In the genomic region with DNA sequence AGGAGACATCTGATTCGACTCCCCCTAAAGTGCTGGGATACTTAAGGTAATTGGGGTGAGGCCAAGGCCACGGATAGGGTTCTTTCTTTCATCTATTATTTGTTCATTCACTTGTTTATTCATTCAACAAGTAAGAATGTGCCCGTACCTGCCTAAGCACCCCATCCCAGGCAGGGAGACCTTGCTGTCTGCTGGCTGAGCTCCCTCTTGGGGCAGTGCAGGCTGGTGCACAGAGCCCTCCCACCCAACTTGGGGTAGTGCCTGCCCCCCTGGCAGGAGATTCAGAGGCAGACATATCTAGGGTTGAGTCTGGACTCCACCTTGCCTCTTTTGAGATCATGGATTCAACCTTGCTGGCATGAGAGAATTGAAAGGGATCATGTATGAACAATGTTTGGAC, we compare ENCODE assay signal across 17 cellular contexts.
A peak's percentile ranks its signal among the peaks of the same experiment; 100 is the strongest.
DNase-seq lines count a peak whose midpoint lies in the region; ATAC-seq and TF ChIP-seq lines count a peak whose summit lies in the region.
"Had no signal": no experiment of that assay in that cellular context is flagged by ENCODE, and none has a peak within 500 bp of the region (broad histone marks: within the 10 kb centered on the region; RNA-seq: fewer than 3 reads in every experiment).

No MANE protein-coding gene starts in this region.

- H3K4me3 Mint-ChIP-seq in GM23338 (no peak overlapping the region), endodermal cell (no peak overlapping the region)
- H3K4me3 Mint-ChIP-seq: CD14-positive monocyte; CD4-positive, alpha-beta memory T cell had no signal

- peaks cover 28% of the 10 kb centered on the region for H3K4me1 Mint-ChIP-seq in GM23338
- H3K4me1 Mint-ChIP-seq in endodermal cell = peaks cover 8% of the 10 kb centered on the region
- H3K4me1 Mint-ChIP-seq: CD4-positive, alpha-beta memory T cell had no signal

- no peak overlapping the region for H2AK5ac ChIP-seq in trophoblast cell (ENCODE audit: low read length)

- 63 to 83% methylated on average over 1 to 3 of the region's 3 CpGs for WGBS in endodermal cell (ENCODE audit: insufficient coverage in 1 of 2, insufficient read length in 1 of 2), 2 experiments
- no CpG with 5 or more reads among the region's 3 CpGs for WGBS in trophoblast cell (ENCODE audit: extremely low coverage, insufficient coverage, insufficient read length)

- H2AFZ ChIP-seq in GM23338 (no peak overlapping the region), Karpas-422 (ENCODE audit: low read length) (no peak overlapping the region), trophoblast cell (ENCODE audit: insufficient read depth, low read length, poor library complexity) (no peak overlapping the region)

- ATAC-seq in GM23338 = peak; percentile 89

- H3K4me2 ChIP-seq in GM23338 = no peak overlapping the region
- H3K4me2 ChIP-seq in Karpas-422 (ENCODE audit: low read depth, low read length, poor library complexity, severe bottlenecking) = no peak overlapping the region
- H3K4me2 ChIP-seq in trophoblast cell (ENCODE audit: low read length) = no peak overlapping the region
- H3K4me2 ChIP-seq: BLaER1 had no signal

- DNase-seq in GM23338 (ENCODE audit: low spot score) (peak; percentile 29), Karpas-422 (peak; percentile 37), endodermal cell (peak; percentile 54), iPS-NIHi7 (ENCODE audit: extremely low spot score) (peak; percentile 42), SHP77 treated with DMSO at 0.1 percent for 48 hours (lab: John Stamatoyannopoulos, UW) (no peak), trophoblast cell (no peak), NCI-H1105 (lab: John Stamatoyannopoulos, UW) (no peak), A172 (ENCODE audit: low spot score) (no peak)
- DNase-seq: CD4-positive, alpha-beta memory T cell; DMS153; DMS79; GDM1; GOT3; HCEC 1CT had no signal

- H4K91ac ChIP-seq in trophoblast cell (ENCODE audit: low read depth, low read length) = no peak overlapping the region

- H3K9ac ChIP-seq in Karpas-422 (ENCODE audit: low read length) = no peak overlapping the region
- no peak overlapping the region for H3K9ac ChIP-seq in endodermal cell (ENCODE audit: extremely low read depth, low read length, poor library complexity, severe bottlenecking)
- no peak overlapping the region for H3K9ac ChIP-seq in trophoblast cell (ENCODE audit: low read length)
- H3K9ac ChIP-seq: BLaER1 had no signal

- H3K79me2 ChIP-seq in GM23338 (replicated peaks; ENCODE audit: insufficient read depth) = no peaks in the 10 kb centered on the region
- H3K79me2 ChIP-seq in Karpas-422 (ENCODE audit: low read length) = no peaks in the 10 kb centered on the region
- H3K79me2 ChIP-seq in trophoblast cell (ENCODE audit: control insufficient read depth, insufficient read depth, low read length, poor library complexity) = no peaks in the 10 kb centered on the region

- no peak overlapping the region for H4K8ac ChIP-seq in trophoblast cell (ENCODE audit: low read depth, low read length)

- H3K14ac ChIP-seq in trophoblast cell (ENCODE audit: low read length) = no peak overlapping the region

- H3K79me1 ChIP-seq in trophoblast cell (ENCODE audit: low read length) = no peaks in the 10 kb centered on the region

- H4K20me1 ChIP-seq in GM23338 (replicated peaks; ENCODE audit: insufficient read depth) (no peaks in the 10 kb centered on the region), Karpas-422 (ENCODE audit: insufficient read depth, low read depth, low read length) (no peaks in the 10 kb centered on the region)
- H4K20me1 ChIP-seq: BLaER1 had no signal

- H3K23ac ChIP-seq in trophoblast cell (ENCODE audit: low read length) = no peak overlapping the region

- H3K9me3 Mint-ChIP-seq in GM23338 (peaks cover 4% of the 10 kb centered on the region; the same call in 2 of the 3 replicates), endodermal cell (no peaks in the 10 kb centered on the region)

- H3K27me3 ChIP-seq in GM23338 (ENCODE audit: insufficient read depth) = no peaks in the 10 kb centered on the region
- no peaks in the 10 kb centered on the region for H3K27me3 ChIP-seq in Karpas-422 (ENCODE audit: low read length)
- no peaks in the 10 kb centered on the region for H3K27me3 ChIP-seq in endodermal cell (ENCODE audit: control insufficient read depth, insufficient read depth, low read length, poor library complexity, severe bottlenecking)
- H3K27me3 ChIP-seq in trophoblast cell (ENCODE audit: insufficient read depth, low read length) = no peaks in the 10 kb centered on the region
- H3K27me3 ChIP-seq: BLaER1 had no signal

- H3K36me3 ChIP-seq in GM23338 (ENCODE audit: insufficient read depth) (no peaks in the 10 kb centered on the region), Karpas-422 (ENCODE audit: insufficient read depth, low read length) (no peaks in the 10 kb centered on the region), endodermal cell (ENCODE audit: control insufficient read depth, insufficient read depth, low read length) (no peaks in the 10 kb centered on the region), trophoblast cell (ENCODE audit: control insufficient read depth in 1 of 2, insufficient read depth in 2 of 2, low read length in 2 of 2) (no peaks in the 10 kb centered on the region)
- H3K36me3 ChIP-seq: BLaER1 had no signal

- no peak overlapping the region for H3K4me3 ChIP-seq in GM23338
- H3K4me3 ChIP-seq in Karpas-422 (ENCODE audit: low read length) = no peak overlapping the region
- no peak overlapping the region for H3K4me3 ChIP-seq in endodermal cell (ENCODE audit: low read length)
- no peak overlapping the region for H3K4me3 ChIP-seq in trophoblast cell (ENCODE audit: low read depth, low read length)
- H3K4me3 ChIP-seq: BLaER1 had no signal

- no peak overlapping the region for H2BK12ac ChIP-seq in trophoblast cell (ENCODE audit: low read length)

- peak; percentile 37 to 43; a peak in 3 of 4 replicates for TF ChIP-seq CTCF in GM23338 (conservative IDR thresholded peaks at IDR 0.05; ENCODE audit: low read depth in 2 of 2)
- peak; percentile 45 for TF ChIP-seq CTCF in endodermal cell (conservative IDR thresholded peaks at IDR 0.05)

- H3K36me3 Mint-ChIP-seq in GM23338 (ENCODE audit: low read depth) (no peaks in the 10 kb centered on the region), endodermal cell (ENCODE audit: low read depth) (no peaks in the 10 kb centered on the region)
- H3K36me3 Mint-ChIP-seq: CD4-positive, alpha-beta memory T cell had no signal

- H3K27ac Mint-ChIP-seq in GM23338 (no peak overlapping the region), endodermal cell (no peak overlapping the region)
- H3K27ac Mint-ChIP-seq: CD4-positive, alpha-beta memory T cell had no signal

- H3K9me2 ChIP-seq in GM23338 (ENCODE audit: insufficient read depth) = peaks cover 4% of the 10 kb centered on the region; the same call in 1 of the 2 replicates
- no peaks in the 10 kb centered on the region for H3K9me2 ChIP-seq in Karpas-422 (replicated peaks; ENCODE audit: insufficient read depth, low read length)

- H2BK5ac ChIP-seq in trophoblast cell (ENCODE audit: low read depth, low read length, poor library complexity) = no peak overlapping the region

- peaks cover 3% of the 10 kb centered on the region for H3K27me3 Mint-ChIP-seq in GM23338 (ENCODE audit: insufficient read depth, low read depth, poor library complexity)
- peaks cover 19% of the 10 kb centered on the region for H3K27me3 Mint-ChIP-seq in endodermal cell (ENCODE audit: insufficient read depth)

- H3K27ac ChIP-seq in GM23338 (ENCODE audit: low read depth) (no peak overlapping the region), Karpas-422 (ENCODE audit: low read length) (no peak overlapping the region), endodermal cell (ENCODE audit: low read depth, low read length) (no peak overlapping the region), trophoblast cell (ENCODE audit: low read depth, low read length) (no peak overlapping the region)
- H3K27ac ChIP-seq: 22Rv1, BLaER1 had no signal

- H3K9me3 ChIP-seq in Karpas-422 (ENCODE audit: low read length) = no peaks in the 10 kb centered on the region
- H3K9me3 ChIP-seq in endodermal cell (ENCODE audit: control insufficient read depth, low read length) = no peaks in the 10 kb centered on the region
- H3K9me3 ChIP-seq in trophoblast cell (ENCODE audit: insufficient read depth, low read depth, low read length) = no peaks in the 10 kb centered on the region
- H3K9me3 ChIP-seq: BLaER1 had no signal

- H3F3A ChIP-seq in GM23338 (replicated peaks; ENCODE audit: low read depth) = no peaks in the 10 kb centered on the region

- H3K18ac ChIP-seq in trophoblast cell (ENCODE audit: low read length) = no peak overlapping the region

- H2BK120ac ChIP-seq in trophoblast cell (ENCODE audit: insufficient read depth, low read length, poor library complexity) = no peak overlapping the region

- no peak overlapping the region for H3K4ac ChIP-seq in trophoblast cell (ENCODE audit: low read depth, low read length)

- H4K12ac ChIP-seq in trophoblast cell (ENCODE audit: low read depth, low read length) = no peak overlapping the region

- H3K4me1 ChIP-seq in GM23338 (ENCODE audit: insufficient read depth) (no peaks in the 10 kb centered on the region), Karpas-422 (ENCODE audit: low read length) (peaks cover 11% of the 10 kb centered on the region), endodermal cell (ENCODE audit: control insufficient read depth, insufficient read depth, low read length) (peaks cover 7% of the 10 kb centered on the region), trophoblast cell (ENCODE audit: control insufficient read depth in 1 of 2, insufficient read depth in 2 of 2, low read length in 2 of 2) (no peaks in the 10 kb centered on the region)

TF ChIP-seq in GM23338, 12 proteins besides CTCF, POLR2A, EP300 and RAD21 (continues in another document):
- TF ChIP-seq JUNB (IDR thresholded peaks at IDR 0.05; ENCODE audit: unreplicated experiment) = no peak

Comparison
In these comparisons a context has a peak if more than half of its experiments do, and no peak if none do; other contexts are left out.
1. DNase-seq: peak in GM23338 (single experiment), Karpas-422 (single experiment), endodermal cell (single experiment) and iPS-NIHi7 (single experiment); none in SHP77 treated with DMSO at 0.1 percent for 48 hours (single experiment), trophoblast cell (0 of 2), NCI-H1105 (single experiment) and A172 (single experiment).